Comparison of ENCODE assay signal across 1 cellular context in genomic region chr5:129904102-129904666, GRCh38.
TF ChIP-seq lines count a peak whose summit lies in the region.

Gene CHSY3 (plus strand): TSS chr5:129904465.

TF ChIP-seq in HEK293, 187 proteins besides CTCF, POLR2A, EP300 and RAD21 (continued from another document and continues in another):
- TF ChIP-seq ZNF518A (tag by site-specific recombination; conservative IDR thresholded peaks at IDR 0.05; ENCODE audit: low read depth) (no peak), ZNF404 (tag by site-specific recombination; IDR thresholded peaks at IDR 0.05) (no peak), ZBTB7A (tag by site-specific recombination; IDR thresholded peaks at IDR 0.05; ENCODE audit: low read depth) (no peak), SALL2 (tag by site-specific recombination; IDR thresholded peaks at IDR 0.05; ENCODE audit: borderline replicate concordance) (no peak), ZBTB48 (tag by site-specific recombination; IDR thresholded peaks at IDR 0.05) (no peak), ZNF292 (tag by site-specific recombination; IDR thresholded peaks at IDR 0.05; ENCODE audit: borderline replicate concordance, low read depth) (no peak), ZNF621 (tag by site-specific recombination; IDR thresholded peaks at IDR 0.05) (no peak), ZSCAN5A (tag by site-specific recombination; IDR thresholded peaks at IDR 0.05) (no peak), ZNF624 (tag by site-specific recombination; IDR thresholded peaks at IDR 0.05) (no peak), INSM2 (tag by site-specific recombination; IDR thresholded peaks at IDR 0.05) (no peak), ATF2 (tag by site-specific recombination; IDR thresholded peaks at IDR 0.05; ENCODE audit: low read depth) (no peak), PBX3 (CRISPR knock-in tag; IDR thresholded peaks at IDR 0.05) (no peak), OSR2 (tag by site-specific recombination; IDR thresholded peaks at IDR 0.05) (peak; percentile 20; the same call in 1 of the 2 replicates), REST (tag by site-specific recombination; IDR thresholded peaks at IDR 0.05) (no peak), ZBTB10 (tag by site-specific recombination; IDR thresholded peaks at IDR 0.05) (peak; percentile 78), PATZ1 (tag by site-specific recombination; IDR thresholded peaks at IDR 0.05) (peak; percentile 87), ZNF133 (tag by site-specific recombination; IDR thresholded peaks at IDR 0.05) (no peak), ZBTB6 (tag by site-specific recombination; IDR thresholded peaks at IDR 0.05) (no peak), ZNF529 (tag by site-specific recombination; IDR thresholded peaks at IDR 0.05; ENCODE audit: insufficient replicate concordance) (no peak), ZNF560 (tag by site-specific recombination; IDR thresholded peaks at IDR 0.05; ENCODE audit: borderline replicate concordance) (no peak), ZNF341 (tag by site-specific recombination; IDR thresholded peaks at IDR 0.05; ENCODE audit: low read depth) (peak; percentile 87), BCL6B (tag by site-specific recombination; IDR thresholded peaks at IDR 0.05) (no peak), SP7 (tag by site-specific recombination; IDR thresholded peaks at IDR 0.05) (peak; percentile 47), ZNF146 (tag by site-specific recombination; IDR thresholded peaks at IDR 0.05) (no peak), ZSCAN18 (tag by site-specific recombination; IDR thresholded peaks at IDR 0.05) (no peak), ZNF571 (tag by site-specific recombination; IDR thresholded peaks at IDR 0.05) (no peak), ZNF140 (tag by site-specific recombination; IDR thresholded peaks at IDR 0.05) (no peak)
